In genomic region chr9:126248680-126249079, GRCh38 we compare ENCODE assay signal across 16 cellular contexts.
A peak's percentile ranks its signal among the peaks of the same experiment; 100 is the strongest.
DNase-seq lines count a peak whose midpoint lies in the region; ATAC-seq and TF ChIP-seq lines count a peak whose summit lies in the region.
"Had no signal": no experiment of that assay in that cellular context is flagged by ENCODE, and none has a peak within 500 bp of the region (broad histone marks: within the 10 kb centered on the region; RNA-seq: fewer than 3 reads in every experiment).

No MANE protein-coding gene starts in this region.

- TF ChIP-seq CTCF in astrocyte of the cerebellum (IDR thresholded peaks at IDR 0.05; ENCODE audit: low read depth, low read length, missing control alignments): no peak

- H3K4me3 ChIP-seq in astrocyte of the cerebellum (ENCODE audit: low read depth, low read length): no peak overlapping the region
- H3K4me3 ChIP-seq: cardiac muscle cell, Peyer's patch had no signal

- peak; percentile 79 for DNase-seq in AG08395 (ENCODE audit: low spot score)
- peak; percentile 86 for DNase-seq in HT1080 (ENCODE audit: low read depth)
- DNase-seq in astrocyte of the cerebellum (ENCODE audit: low read depth): peak; percentile 57
- DNase-seq in iris pigment epithelial cell (ENCODE audit: low read depth): peak; percentile 93
- DNase-seq in activated CD8-positive, alpha-beta memory T cell treated with anti-CD3 and anti-CD28 coated beads, Interleukin-2, amount 50 U/mL, for 4 hours: no peak
- DNase-seq: activated CD4-positive, alpha-beta memory T cell treated with anti-CD3 and anti-CD28 coated beads, Interleukin-2, amount 10 ng/mL, durations not matched to agents 7 days and 5 days; activated gamma-delta T cell treated with Interleukin-2 at 50 U/mL for 16 hours; AML-193; DMS 273 treated with DMSO at 0.1 percent for 48 hours; hippocampal formation; NCI-H524; Peyer's patch had no signal

- in situ Hi-C loops in astrocyte of the cerebellum (cut with HindIII; ENCODE audit: low sequenced_read_pairs): no loop called here

- ATAC-seq in GM19452 (IDR thresholded peaks at IDR 0.05; ENCODE audit: unreplicated experiment): no peak
- no peak for ATAC-seq in GM19455 (IDR thresholded peaks at IDR 0.05; ENCODE audit: unreplicated experiment)
- no peak for ATAC-seq in GM21576 (IDR thresholded peaks at IDR 0.05; ENCODE audit: unreplicated experiment)
